In the genomic region with DNA sequence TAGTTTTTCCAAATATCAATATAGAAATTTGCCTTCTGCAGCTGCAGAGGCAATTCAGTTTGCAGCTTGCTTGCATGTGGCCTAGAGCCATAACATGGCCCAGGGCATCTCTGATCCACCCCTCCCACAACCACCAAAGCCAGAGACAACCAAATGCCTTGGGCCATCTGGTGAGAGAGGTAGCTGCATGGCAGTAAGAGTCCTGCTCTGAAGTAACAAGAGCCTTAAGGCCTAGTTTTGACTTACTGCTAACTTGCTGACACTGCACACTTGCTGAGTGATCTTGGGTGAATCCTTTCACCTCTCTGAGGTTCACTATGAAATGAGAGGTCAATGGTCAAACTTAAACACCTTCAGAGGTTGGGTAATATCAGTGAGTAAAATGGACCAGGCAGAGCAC, we compare ENCODE assay signal across 25 cellular contexts. TPM values are rescaled to one million over a fixed set of nuclear protein-coding genes. Genes with fewer than 3 reads are reported as not detected.
A peak's percentile ranks its signal among the peaks of the same experiment; 100 is the strongest.
DNase-seq lines count a peak whose midpoint lies in the region; ATAC-seq, FAIRE-seq and TF ChIP-seq lines count a peak whose summit lies in the region.
"Had no signal": no experiment of that assay in that cellular context is flagged by ENCODE, and none has a peak within 500 bp of the region (broad histone marks: within the 10 kb centered on the region; RNA-seq: fewer than 3 reads in every experiment).

No MANE protein-coding gene starts in this region.

- no peak for ATAC-seq in K562
- no peak for ATAC-seq in GM19467 (IDR thresholded peaks at IDR 0.05; ENCODE audit: unreplicated experiment)
- ATAC-seq in GM21786 (IDR thresholded peaks at IDR 0.05; ENCODE audit: unreplicated experiment): no peak
- ATAC-seq in GM18868 (IDR thresholded peaks at IDR 0.05; ENCODE audit: unreplicated experiment): no peak
- ATAC-seq: activated CD4-positive, alpha-beta T cell treated with anti-CD3 and anti-CD28 coated beads for 36 hours; stimulated activated naive B cell treated with anti-CD40 and anti-IgM and Interleukin-4, amounts not matched to agents 10 μg/mL and 1 μg/mL and 100 μg/mL, for 72 hours had no signal

- FAIRE-seq in K562 (lab: Jason Lieb, UNC): no peak
- FAIRE-seq: keratinocyte, small intestine had no signal

- no peak overlapping the region for H3K4me3 Mint-ChIP-seq in nephron
- H3K4me3 Mint-ChIP-seq: activated CD4-positive, alpha-beta T cell treated with anti-CD3 and anti-CD28 coated beads for 36 hours; activated naive CD4-positive, alpha-beta T cell treated with anti-CD3 and anti-CD28 coated beads, Interleukin-2, amount 50 U/mL, for 24 hours; H9; neural progenitor cell; T-helper 2 cell treated with Interferon-gamma antibody and Interleukin-4, amounts not matched to agents 5 μg/mL and 100 μg/mL, for 36 hours; type B pancreatic cell had no signal

- in situ Hi-C loops in K562 (cut with MboI): loop anchor here (25.0 kb wide), 1 partner anchor 1328 kb away; no protein-coding TSS in a partner anchor

- BruUV-seq in K562 (replicated peaks; lab: Mats Ljungman, UMichigan): no TSS peak

- H3K36me3 Mint-ChIP-seq in nephron (ENCODE audit: low read depth): no peaks in the 10 kb centered on the region
- H3K36me3 Mint-ChIP-seq: activated naive CD4-positive, alpha-beta T cell treated with anti-CD3 and anti-CD28 coated beads, Interleukin-2, amount 50 U/mL, for 24 hours; CD4-positive, CD25-positive, alpha-beta regulatory T cell; neural progenitor cell; stimulated activated naive B cell treated with anti-CD40 and anti-IgM and Interleukin-4, amounts not matched to agents 10 μg/mL and 1 μg/mL and 100 μg/mL, for 72 hours; type B pancreatic cell had no signal

- POLR2A ChIA-PET in K562 (lab: Yijun Ruan, JAX): no interaction called here

- no peaks in the 10 kb centered on the region for H3K9me1 ChIP-seq in K562 (ENCODE audit: control insufficient read depth, insufficient read depth, low read length)

- no peak overlapping the region for H3K9ac ChIP-seq in K562 (ENCODE audit: insufficient read depth in 1 of 2, low read depth in 2 of 2, low read length in 2 of 2)
- H3K9ac ChIP-seq: neural progenitor cell had no signal

- CTCF ChIA-PET in K562 (lab: Yijun Ruan, JAX; ENCODE audit: low intra/inter-chr PET ratio): no interaction called here

- no peak overlapping the region for H2AFZ ChIP-seq in K562 (ENCODE audit: low read depth, low read length)
- H2AFZ ChIP-seq: neural progenitor cell had no signal

- DNase-seq in ELF-1 (ENCODE audit: low read depth, low spot score) (peak; percentile 70), NCI-H82 (lab: John Stamatoyannopoulos, UW) (peak; percentile 47), K562 (ENCODE audit: extremely low read depth in 1 of 4, low spot score in 3 of 4) (no peak)
- DNase-seq: activated CD4-positive, alpha-beta T cell treated with anti-CD3 and anti-CD28 coated beads for 36 hours; amygdala; brain microvascular endothelial cell; CD4-positive, CD25-positive, alpha-beta regulatory T cell; H9; left ventricle myocardium inferior; mesendoderm; NCI-H1092; NCI-H1694; NCI-H446 treated with DMSO at 0.1 percent for 48 hours; small intestine; stimulated activated naive B cell treated with anti-CD40 and anti-IgM and Interleukin-4, amounts not matched to agents 10 μg/mL and 1 μg/mL and 100 μg/mL, for 72 hours had no signal

- TF ChIP-seq CTCF in K562 (IDR thresholded peaks at IDR 0.05 in 2 of 3, conservative IDR thresholded peaks at IDR 0.05 in 1 of 3; ENCODE audit: insufficient read depth in 2 of 3, low read depth in 1 of 3, low read length in 3 of 3): no peak
- no peak for TF ChIP-seq CTCF in nephron (IDR thresholded peaks at IDR 0.05; ENCODE audit: unreplicated experiment in 3 of 3)

- intact Hi-C loops in K562 (cut with micrococcal nuclease): no loop called here

- peaks cover 4 to 13% of the 10 kb centered on the region in 2 experiments; a peak in 3 of 5 replicates for H3K4me1 ChIP-seq in K562 (replicated peaks in 1 of 2; ENCODE audit: control insufficient read depth in 2 of 2, insufficient read depth in 2 of 2, low read length in 2 of 2)
- H3K4me1 ChIP-seq: neural progenitor cell had no signal

- no peak overlapping the region for H3K4me2 ChIP-seq in K562 (ENCODE audit: insufficient read depth, low read length)
- H3K4me2 ChIP-seq: neural progenitor cell had no signal

- no peaks in the 10 kb centered on the region for H3K27me3 Mint-ChIP-seq in nephron (ENCODE audit: low read depth)
- H3K27me3 Mint-ChIP-seq: activated CD4-positive, alpha-beta T cell treated with anti-CD3 and anti-CD28 coated beads for 36 hours; activated naive CD4-positive, alpha-beta T cell treated with anti-CD3 and anti-CD28 coated beads, Interleukin-2, amount 50 U/mL, for 24 hours; CD4-positive, CD25-positive, alpha-beta regulatory T cell; stimulated activated naive B cell treated with anti-CD40 and anti-IgM and Interleukin-4, amounts not matched to agents 10 μg/mL and 1 μg/mL and 100 μg/mL, for 72 hours; type B pancreatic cell had no signal

- no peak for TF ChIP-seq POLR2A in K562 (conservative IDR thresholded peaks at IDR 0.05)

- no peak for TF ChIP-seq RAD21 in K562 (CRISPR knock-in tag; conservative IDR thresholded peaks at IDR 0.05 in 1 of 2, IDR thresholded peaks at IDR 0.05 in 1 of 2)

- H3K79me2 ChIP-seq in K562 (ENCODE audit: control insufficient read depth, insufficient read depth, low read length): no peaks in the 10 kb centered on the region

- no peaks in the 10 kb centered on the region for H3K36me3 ChIP-seq in K562 (ENCODE audit: control insufficient read depth, insufficient read depth, low read length)
- H3K36me3 ChIP-seq: brain microvascular endothelial cell, left ventricle myocardium inferior, neural progenitor cell had no signal

- no peaks in the 10 kb centered on the region for H3K9me3 Mint-ChIP-seq in nephron
- H3K9me3 Mint-ChIP-seq: activated naive CD4-positive, alpha-beta T cell treated with anti-CD3 and anti-CD28 coated beads, Interleukin-2, amount 50 U/mL, for 24 hours; activated T-helper 2 cell treated with anti-CD3 and anti-CD28 coated beads, Interferon-gamma antibody, Interleukin-2, Interleukin-4, amounts not matched to agents 10 μg/mL and 5 μg/mL and 100 μg/mL, durations not matched to agents 14 hours and 24 hours and 36 hours; CD4-positive, CD25-positive, alpha-beta regulatory T cell; H9; neural progenitor cell; stimulated activated naive B cell treated with anti-CD40 and anti-IgM and Interleukin-4, amounts not matched to agents 10 μg/mL and 1 μg/mL and 100 μg/mL, for 72 hours; T-helper 2 cell treated with Interferon-gamma antibody and Interleukin-4, amounts not matched to agents 5 μg/mL and 100 μg/mL, for 36 hours; type B pancreatic cell had no signal

- TF ChIP-seq EP300 in K562 (IDR thresholded peaks at IDR 0.05; ENCODE audit: low read length): no peak

- no peaks in the 10 kb centered on the region; a peak in 1 of 5 replicates for H3K27me3 ChIP-seq in K562 (ENCODE audit: control insufficient read depth in 2 of 2, insufficient read depth in 2 of 2, low read length in 2 of 2)
- H3K27me3 ChIP-seq: brain microvascular endothelial cell, neural progenitor cell had no signal

- no peak overlapping the region for H3K27ac ChIP-seq in K562 (ENCODE audit: extremely low read depth, low read depth, low read length)
- H3K27ac ChIP-seq: left ventricle myocardium inferior, neural progenitor cell had no signal

- no peak overlapping the region for H3K4me3 ChIP-seq in K562
- H3K4me3 ChIP-seq: left ventricle myocardium inferior, neural progenitor cell had no signal

- H3K27ac Mint-ChIP-seq in nephron: peak overlapping the region; percentile 99
- H3K27ac Mint-ChIP-seq: activated CD4-positive, alpha-beta T cell treated with anti-CD3 and anti-CD28 coated beads for 36 hours; activated naive CD4-positive, alpha-beta T cell treated with anti-CD3 and anti-CD28 coated beads, Interleukin-2, amount 50 U/mL, for 24 hours; activated T-helper 2 cell treated with anti-CD3 and anti-CD28 coated beads, Interferon-gamma antibody, Interleukin-2, Interleukin-4, amounts not matched to agents 10 μg/mL and 5 μg/mL and 100 μg/mL, durations not matched to agents 14 hours and 24 hours and 36 hours; CD4-positive, CD25-positive, alpha-beta regulatory T cell; H9; T-helper 2 cell treated with Interferon-gamma antibody and Interleukin-4, amounts not matched to agents 5 μg/mL and 100 μg/mL, for 36 hours; type B pancreatic cell had no signal

- no peaks in the 10 kb centered on the region for H3K9me3 ChIP-seq in K562 (replicated peaks; ENCODE audit: control insufficient read depth, insufficient read depth, low read depth, low read length)
- H3K9me3 ChIP-seq: left ventricle myocardium inferior had no signal

- H4K20me1 ChIP-seq in K562 (replicated peaks; ENCODE audit: control insufficient read depth, insufficient read depth, low read length): no peaks in the 10 kb centered on the region

- peaks cover 20% of the 10 kb centered on the region for H3K4me1 Mint-ChIP-seq in nephron
- H3K4me1 Mint-ChIP-seq: CD4-positive, CD25-positive, alpha-beta regulatory T cell had no signal

RNA-seq across cellular contexts. Expression of gene SPECC1L, which starts 4.9 kb away (rescaled TPM):
- 26.8 and 55.2 TPM in 2 replicates for total RNA-seq in K562 (2011; cell fraction: chromatin; rRNA removed; ENCODE audit: low replicate concordance)
- total RNA-seq in K562 (2011; cell fraction: nucleolus; rRNA removed): 14.2 and 18.8 TPM in 2 replicates
- total RNA-seq in K562 (2011; cell fraction: nucleoplasm; rRNA removed): 20.5 and 27.3 TPM in 2 replicates
- total RNA-seq in K562 (2014; rRNA removed): 11.5 and 15.4 TPM in 2 replicates
- 17.6 and 19.4 TPM in 2 replicates for total RNA-seq in K562 (2014; rRNA removed; fragmentation: Illumina TruSeq; extraction: Trizol)
- 19.2 and 20.3 TPM in 2 replicates for total RNA-seq in K562 (2015; rRNA removed; fragmentation: Illumina TruSeq; extraction: Trizol)
- 26.0 and 27.9 TPM in 2 replicates for total RNA-seq in K562 (2021)
- polyA plus RNA-seq in K562 (2011; rRNA removed): 13.0 and 15.8 TPM in 2 replicates
- polyA plus RNA-seq in K562 (2011; cell fraction: cytosol; rRNA removed): 9.1 and 9.5 TPM in 2 replicates
- polyA plus RNA-seq in K562 (2011; cell fraction: nucleus; rRNA removed): 15.3 and 16.7 TPM in 2 replicates
- 11.1 and 12.7 TPM in 2 replicates for polyA plus RNA-seq in K562 (2012)
- polyA plus RNA-seq in K562 (2014; fragmentation: Illumina TruSeq; extraction: Trizol): 11.7 and 14.5 TPM in 2 replicates
- 1 to 10 TPM; 1.4 to 2.6 TPM for polyA plus RNA-seq in K562 (2014; fragmentation: Nextera tagmentation; extraction: Ambion mirVana)
- 9.1 and 9.8 TPM in 2 replicates for polyA plus RNA-seq in K562 (2014; rRNA removed)
- 35.3 and 44.3 TPM in 2 replicates for polyA minus RNA-seq in K562 (2011; rRNA and poly(A)+ RNA removed)
- 14.5 and 16.0 TPM in 2 replicates for polyA minus RNA-seq in K562 (2011; cell fraction: cytosol; rRNA and poly(A)+ RNA removed)
- 11.0 and 24.5 TPM in 2 replicates for polyA minus RNA-seq in K562 (2011; cell fraction: nucleus; rRNA and poly(A)+ RNA removed)

RNA-seq across cellular contexts. Expression of gene GGT5, which starts 20.9 kb away (rescaled TPM):
- total RNA-seq in K562 (2011; cell fraction: chromatin; rRNA removed; ENCODE audit: low replicate concordance): 0.84 and 2.9 TPM in 2 replicates
- 0.26 and 1.3 TPM in 2 replicates for total RNA-seq in K562 (2011; cell fraction: nucleolus; rRNA removed)
- 0.44 and 0.84 TPM in 2 replicates for total RNA-seq in K562 (2011; cell fraction: nucleoplasm; rRNA removed)
- 0.16 TPM in 1 of 2 replicates, not detected in the other for total RNA-seq in K562 (2014; rRNA removed)
- total RNA-seq in K562 (2014; rRNA removed; fragmentation: Illumina TruSeq; extraction: Trizol): not detected in 2 replicates
- 0.19 and 0.69 TPM in 2 replicates for total RNA-seq in K562 (2015; rRNA removed; fragmentation: Illumina TruSeq; extraction: Trizol)
- total RNA-seq in K562 (2021): 0.18 and 0.81 TPM in 2 replicates
- 0.07 and 0.26 TPM in 2 replicates for polyA plus RNA-seq in K562 (2011; rRNA removed)
- polyA plus RNA-seq in K562 (2011; cell fraction: cytosol; rRNA removed): 0.40 and 3.1 TPM in 2 replicates
- polyA plus RNA-seq in K562 (2011; cell fraction: nucleus; rRNA removed): 3.7 and 14.6 TPM in 2 replicates
- 1.4 and 2.3 TPM in 2 replicates for polyA plus RNA-seq in K562 (2012)
- 0.46 and 0.58 TPM in 2 replicates for polyA plus RNA-seq in K562 (2014; fragmentation: Illumina TruSeq; extraction: Trizol)
- not detected for polyA plus RNA-seq in K562 (2014; fragmentation: Nextera tagmentation; extraction: Ambion mirVana)
- 0.17 and 0.46 TPM in 2 replicates for polyA plus RNA-seq in K562 (2014; rRNA removed)
- 0.42 TPM in 1 of 2 replicates, not detected in the other for polyA minus RNA-seq in K562 (2011; rRNA and poly(A)+ RNA removed)
- not detected in 2 replicates for polyA minus RNA-seq in K562 (2011; cell fraction: cytosol; rRNA and poly(A)+ RNA removed)
- 0.54 and 0.67 TPM in 2 replicates for polyA minus RNA-seq in K562 (2011; cell fraction: nucleus; rRNA and poly(A)+ RNA removed)
- total RNA-seq: CD4-positive, CD25-positive, alpha-beta regulatory T cell had no signal
- polyA plus RNA-seq: CD4-positive, CD25-positive, alpha-beta regulatory T cell; keratinocyte had no signal

Comparison
In these comparisons a context has a peak if more than half of its experiments do, and no peak if none do; other contexts are left out.
1. DNase-seq: peak in ELF-1 (single experiment) and NCI-H82 (single experiment); none in K562 (0 of 4).